ENCODE assay signal across 24 cellular contexts in the genomic region with DNA sequence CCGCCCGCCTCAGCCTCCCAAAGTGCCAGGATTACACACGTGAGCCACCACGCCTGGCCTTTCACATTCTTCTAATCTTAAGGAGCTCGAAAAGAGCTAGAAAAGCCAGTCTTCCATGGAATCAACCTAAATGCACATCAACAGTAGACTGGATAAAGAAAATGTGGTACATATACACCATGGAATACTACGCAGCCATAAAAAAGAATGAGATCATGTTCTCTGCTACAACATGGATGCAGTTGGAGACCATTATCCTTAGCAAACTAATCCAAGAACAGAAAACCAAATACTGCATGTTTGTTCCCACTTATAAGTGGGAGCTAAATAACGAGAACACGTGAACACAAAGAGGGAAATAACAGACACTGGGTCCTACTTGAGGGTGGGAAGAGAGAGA. TPM values are rescaled to one million over a fixed set of nuclear protein-coding genes. Genes with fewer than 3 reads are reported as not detected.
DNase-seq lines count a peak whose midpoint lies in the region; ATAC-seq, FAIRE-seq and TF ChIP-seq lines count a peak whose summit lies in the region.
"Had no signal": no experiment of that assay in that cellular context is flagged by ENCODE, and none has a peak within 500 bp of the region (broad histone marks: within the 10 kb centered on the region; RNA-seq: fewer than 3 reads in every experiment).

No MANE protein-coding gene starts in this region.

- no peak for ATAC-seq in activated T-cell treated with anti-CD3 and anti-CD28 coated beads, Interleukin-2, amount 50 U/mL, for 72 hours (replicated peaks in 1 of 2)
- no peak for ATAC-seq in stimulated activated effector memory CD8-positive, alpha-beta T cell treated with anti-CD3 and anti-CD28 coated beads, Interleukin-12 subunit alpha, Interleukin-12 subunit beta, amount 100 ng/mL, for 72 hours
- ATAC-seq: GM12878 had no signal

- peaks cover 50% of the 10 kb centered on the region for H3K4me1 ChIP-seq in CD8-positive, alpha-beta memory T cell (ENCODE audit: insufficient read depth, low read length)

- CTCF ChIA-PET in CD8-positive, alpha-beta memory T cell (lab: Charles Lee), result interaction anchor here (0.8 to 1.6 kb wide), 4 partner anchors 22 to 126 kb away, joined by 3 to 7 read pairs (median 6); a partner anchor contains a TSS

- DNase-seq in activated T-cell treated with anti-CD3 and anti-CD28 coated beads, Interleukin-2, amount 50 U/mL, for 72 hours, result no peak
- DNase-seq in activated T-cell treated with anti-CD3 and anti-CD28 coated beads for 4 hours, result no peak
- no peak for DNase-seq in CD8-positive, alpha-beta memory T cell
- no peak for DNase-seq in glutamatergic neuron
- no peak for DNase-seq in stimulated activated effector memory CD8-positive, alpha-beta T cell treated with anti-CD3 and anti-CD28 coated beads, Interleukin-12 subunit alpha, Interleukin-12 subunit beta, amount 100 ng/mL, for 72 hours (ENCODE audit: low spot score in 2 of 2)
- DNase-seq in DMS53 (lab: John Stamatoyannopoulos, UW), result no peak
- no peak for DNase-seq in RCC 7860 (ENCODE audit: low spot score)
- no peak for DNase-seq in cortex of kidney (lab: John Stamatoyannopoulos, UW)
- DNase-seq: DND-41; GM23248; HCEC 1CT; NCI-H1436; NCI-H2029; NCI-H2171; NCI-H446; NK-92 treated with Interleukin-12 subunit alpha and Interleukin-12 subunit beta, amount 100 ng/mL, for 24 hours; OCI-M1; RPMI8226; SIG-M5 had no signal

- no peak for TF ChIP-seq CTCF in glutamatergic neuron (IDR thresholded peaks at IDR 0.05; ENCODE audit: partially characterized antibody, unreplicated experiment)

- peaks cover 16% of the 10 kb centered on the region for H3K36me3 ChIP-seq in CD8-positive, alpha-beta memory T cell (ENCODE audit: insufficient read depth, low read length)

- no peaks in the 10 kb centered on the region for H3K27me3 Mint-ChIP-seq in activated T-cell treated with anti-CD3 and anti-CD28 coated beads, Interleukin-2, amount 50 U/mL, for 72 hours (ENCODE audit: low read depth)
- peaks cover 0 to 9% of the 10 kb centered on the region in 2 donors for H3K27me3 Mint-ChIP-seq in CD8-positive, alpha-beta memory T cell
- peaks cover 11% of the 10 kb centered on the region for H3K27me3 Mint-ChIP-seq in glutamatergic neuron (ENCODE audit: unreplicated experiment)

- peaks cover 50% of the 10 kb centered on the region for H3K4me1 Mint-ChIP-seq in activated T-cell treated with anti-CD3 and anti-CD28 coated beads, Interleukin-2, amount 50 U/mL, for 72 hours (ENCODE audit: low read depth)
- peaks cover 50 to 62% (median 60%) of the 10 kb centered on the region in 3 donors for H3K4me1 Mint-ChIP-seq in CD8-positive, alpha-beta memory T cell
- H3K4me1 Mint-ChIP-seq in glutamatergic neuron (ENCODE audit: low read depth, unreplicated experiment), result peaks cover 4% of the 10 kb centered on the region
- H3K4me1 Mint-ChIP-seq in stimulated activated effector memory CD8-positive, alpha-beta T cell treated with anti-CD3 and anti-CD28 coated beads, Interleukin-12 subunit alpha, Interleukin-12 subunit beta, amount 100 ng/mL, for 72 hours, result peaks cover 50% of the 10 kb centered on the region

- no peak for FAIRE-seq in RCC 7860 (lab: Jason Lieb, UNC)
- FAIRE-seq: G401.6, GM12878, GM18507 had no signal

- H3K4me3 ChIP-seq in CD8-positive, alpha-beta memory T cell (ENCODE audit: low read length), result no peak overlapping the region
- H3K4me3 ChIP-seq: GM23248 had no signal

- no peaks in the 10 kb centered on the region for H3K27me3 ChIP-seq in CD8-positive, alpha-beta memory T cell (ENCODE audit: insufficient read depth, low read length, poor library complexity, severe bottlenecking)

- POLR2A ChIA-PET in CD8-positive, alpha-beta memory T cell (lab: Charles Lee), result interaction anchor here (0.6 to 6.7 kb wide), 5 partner anchors 20 to 811 kb away, joined by 3 to 149 read pairs (median 4); no protein-coding TSS in a partner anchor

- no peak overlapping the region for H3K4me3 Mint-ChIP-seq in activated T-cell treated with anti-CD3 and anti-CD28 coated beads, Interleukin-2, amount 50 U/mL, for 72 hours
- H3K4me3 Mint-ChIP-seq in CD8-positive, alpha-beta memory T cell, result peak overlapping the region in 5 of 7 donors; percentile 43 to 63 (median 46)
- peak overlapping the region; percentile 34 for H3K4me3 Mint-ChIP-seq in glutamatergic neuron (ENCODE audit: unreplicated experiment)
- H3K4me3 Mint-ChIP-seq in stimulated activated effector memory CD8-positive, alpha-beta T cell treated with anti-CD3 and anti-CD28 coated beads, Interleukin-12 subunit alpha, Interleukin-12 subunit beta, amount 100 ng/mL, for 72 hours, result no peak overlapping the region

- peak overlapping the region; percentile 6 for H3K27ac Mint-ChIP-seq in activated T-cell treated with anti-CD3 and anti-CD28 coated beads, Interleukin-2, amount 50 U/mL, for 72 hours
- H3K27ac Mint-ChIP-seq in CD8-positive, alpha-beta memory T cell, result peak overlapping the region in 5 of 8 donors; percentile 69 to 100 (median 87)
- H3K27ac Mint-ChIP-seq in glutamatergic neuron (ENCODE audit: unreplicated experiment), result no peak overlapping the region
- H3K27ac Mint-ChIP-seq in stimulated activated effector memory CD8-positive, alpha-beta T cell treated with anti-CD3 and anti-CD28 coated beads, Interleukin-12 subunit alpha, Interleukin-12 subunit beta, amount 100 ng/mL, for 72 hours, result peak overlapping the region; percentile 98

- H3K9me3 Mint-ChIP-seq in activated T-cell treated with anti-CD3 and anti-CD28 coated beads, Interleukin-2, amount 50 U/mL, for 72 hours, result no peaks in the 10 kb centered on the region
- peaks cover 0 to 5% (median 0%) of the 10 kb centered on the region in 5 donors for H3K9me3 Mint-ChIP-seq in CD8-positive, alpha-beta memory T cell
- peaks cover 26% of the 10 kb centered on the region for H3K9me3 Mint-ChIP-seq in glutamatergic neuron (ENCODE audit: unreplicated experiment)
- no peaks in the 10 kb centered on the region for H3K9me3 Mint-ChIP-seq in stimulated activated effector memory CD8-positive, alpha-beta T cell treated with anti-CD3 and anti-CD28 coated beads, Interleukin-12 subunit alpha, Interleukin-12 subunit beta, amount 100 ng/mL, for 72 hours

- H3K9me3 ChIP-seq in CD8-positive, alpha-beta memory T cell (ENCODE audit: low read length), result no peaks in the 10 kb centered on the region

- H3K27ac ChIP-seq in CD8-positive, alpha-beta memory T cell (ENCODE audit: low read depth, low read length), result no peak overlapping the region
- H3K27ac ChIP-seq: C4-2B, GM23248, KMS-11 had no signal

- peaks cover 11 to 19% of the 10 kb centered on the region in 2 donors for H3K36me3 Mint-ChIP-seq in activated T-cell treated with anti-CD3 and anti-CD28 coated beads, Interleukin-2, amount 50 U/mL, for 72 hours (ENCODE audit: insufficient read depth in 2 of 2)
- peaks cover 2 to 65% (median 4%) of the 10 kb centered on the region in 3 donors for H3K36me3 Mint-ChIP-seq in CD8-positive, alpha-beta memory T cell
- H3K36me3 Mint-ChIP-seq in glutamatergic neuron (ENCODE audit: unreplicated experiment), result no peaks in the 10 kb centered on the region
- H3K36me3 Mint-ChIP-seq in stimulated activated effector memory CD8-positive, alpha-beta T cell treated with anti-CD3 and anti-CD28 coated beads, Interleukin-12 subunit alpha, Interleukin-12 subunit beta, amount 100 ng/mL, for 72 hours, result peaks cover 97% of the 10 kb centered on the region

RNA-seq across cellular contexts. Expression of a gene that starts 3.1 kb away (rescaled TPM):
- total RNA-seq in activated T-cell treated with anti-CD3 and anti-CD28 coated beads, Interleukin-2, amount 50 U/mL, for 72 hours, result 10 to 100 TPM; 48.2 to 62.9 TPM
- total RNA-seq in CD8-positive, alpha-beta memory T cell, result 10 to 100 TPM; 69.2 to 70.2 TPM
- polyA plus RNA-seq in CD8-positive, alpha-beta memory T cell, result 36.8 TPM
- 85.3 TPM for total RNA-seq in glutamatergic neuron (ENCODE audit: unreplicated experiment)

RNA-seq across cellular contexts. Expression of a gene that starts 4.3 kb away (rescaled TPM):
- total RNA-seq in activated T-cell treated with anti-CD3 and anti-CD28 coated beads, Interleukin-2, amount 50 U/mL, for 72 hours, result 10 to 100 TPM; 59.9 to 72.2 TPM
- total RNA-seq in CD8-positive, alpha-beta memory T cell, result 100 to 1,000 TPM; 167 to 168 TPM
- 17.7 TPM for polyA plus RNA-seq in CD8-positive, alpha-beta memory T cell
- 74.6 TPM for total RNA-seq in glutamatergic neuron (ENCODE audit: unreplicated experiment)

RNA-seq across cellular contexts. Expression of a gene that starts 34.4 kb away (rescaled TPM):
- total RNA-seq in activated T-cell treated with anti-CD3 and anti-CD28 coated beads, Interleukin-2, amount 50 U/mL, for 72 hours, result 100 to 1,000 TPM; 146 to 167 TPM
- total RNA-seq in CD8-positive, alpha-beta memory T cell, result 10 to 100 TPM; 88.1 to 94.4 TPM
- 0.63 TPM for polyA plus RNA-seq in CD8-positive, alpha-beta memory T cell
- 17.3 TPM for total RNA-seq in glutamatergic neuron (ENCODE audit: unreplicated experiment)

RNA-seq across cellular contexts. Expression of a gene that starts 43.7 kb away (rescaled TPM):
- 10 to 100 TPM; 59.2 to 73.8 TPM for total RNA-seq in activated T-cell treated with anti-CD3 and anti-CD28 coated beads, Interleukin-2, amount 50 U/mL, for 72 hours
- 10 to 100 TPM; 66.2 to 71.1 TPM for total RNA-seq in CD8-positive, alpha-beta memory T cell
- polyA plus RNA-seq in CD8-positive, alpha-beta memory T cell, result 81.7 TPM
- total RNA-seq in glutamatergic neuron (ENCODE audit: unreplicated experiment), result 29.5 TPM

RNA-seq across cellular contexts. Expression of a gene that starts 50.4 kb away (rescaled TPM):
- 1 to 10 TPM; 5.3 to 6.1 TPM for total RNA-seq in activated T-cell treated with anti-CD3 and anti-CD28 coated beads, Interleukin-2, amount 50 U/mL, for 72 hours
- 1 to 10 TPM; 2.8 to 3.7 TPM for total RNA-seq in CD8-positive, alpha-beta memory T cell
- polyA plus RNA-seq in CD8-positive, alpha-beta memory T cell, result 1.7 TPM
- total RNA-seq in glutamatergic neuron (ENCODE audit: unreplicated experiment), result 4.0 TPM

Comparison
In these comparisons a context has a peak if more than half of its experiments do, and no peak if none do; other contexts are left out.
1. H3K4me3 Mint-ChIP-seq: peak in CD8-positive, alpha-beta memory T cell (5 of 7) and glutamatergic neuron (single experiment); none in activated T-cell treated with anti-CD3 and anti-CD28 coated beads, Interleukin-2, amount 50 U/mL, for 72 hours (0 of 2) and stimulated activated effector memory CD8-positive, alpha-beta T cell treated with anti-CD3 and anti-CD28 coated beads, Interleukin-12 subunit alpha, Interleukin-12 subunit beta, amount 100 ng/mL, for 72 hours (single experiment).